Comparison of ENCODE assay signal across 8 cellular contexts in genomic region chr1:87061742-87062156, GRCh38.
DNase-seq lines count a peak whose midpoint lies in the region; ATAC-seq and TF ChIP-seq lines count a peak whose summit lies in the region.
"Had no signal": no experiment of that assay in that cellular context is flagged by ENCODE, and none has a peak within 500 bp of the region (broad histone marks: within the 10 kb centered on the region; RNA-seq: fewer than 3 reads in every experiment).

No MANE protein-coding gene starts in this region.

- H3K27me3 ChIP-seq in mesenchymal stem cell (ENCODE audit: control insufficient read depth in 1 of 2, insufficient read depth in 1 of 2, low read length in 2 of 2): no peaks in the 10 kb centered on the region
- H3K27me3 ChIP-seq in osteoblast (ENCODE audit: insufficient read depth, low read length): no peaks in the 10 kb centered on the region

- no peak overlapping the region for H3K27ac ChIP-seq in mesenchymal stem cell (ENCODE audit: low read length, poor library complexity, severe bottlenecking)
- H3K27ac ChIP-seq in osteoblast (ENCODE audit: low read depth, low read length): no peak overlapping the region

- H3K36me3 ChIP-seq in mesenchymal stem cell (ENCODE audit: control insufficient read depth in 1 of 2, insufficient read depth in 2 of 2, low read depth in 1 of 2, low read length in 2 of 2) (no peaks in the 10 kb centered on the region), osteoblast (ENCODE audit: insufficient read depth, low read length) (no peaks in the 10 kb centered on the region)

- H4K20me1 ChIP-seq in osteoblast (ENCODE audit: insufficient read depth, low read length): peaks cover 3% of the 10 kb centered on the region

- ATAC-seq in GM19023 (IDR thresholded peaks at IDR 0.05; ENCODE audit: unreplicated experiment): peak; percentile 47
- ATAC-seq in HG02678 (IDR thresholded peaks at IDR 0.05; ENCODE audit: unreplicated experiment): peak; percentile 54

- H2AK5ac ChIP-seq in mesenchymal stem cell (ENCODE audit: low read length, severe bottlenecking): no peak overlapping the region

- H3K4me2 ChIP-seq in mesenchymal stem cell (ENCODE audit: low read length, poor library complexity, severe bottlenecking) (no peak overlapping the region), osteoblast (ENCODE audit: insufficient read depth, low read length) (no peak overlapping the region)

- no peak overlapping the region for H2BK12ac ChIP-seq in mesenchymal stem cell (ENCODE audit: low read length in 2 of 2)

- DNase-seq in NCI-H526 treated with DMSO at 0.1 percent for 48 hours (lab: John Stamatoyannopoulos, UW) (peak; percentile 9), mesenchymal stem cell (peak; percentile 24), OCI-M2 (lab: John Stamatoyannopoulos, UW; ENCODE audit: unreplicated experiment) (no peak), osteoblast (ENCODE audit: insufficient read length, low spot score, missing footprints) (no peak)
- DNase-seq in activated CD8-positive, alpha-beta memory T cell treated with anti-CD3 and anti-CD28 coated beads, Interleukin-2, amount 50 U/mL, for 4 hours: no peak
- DNase-seq: kidney glomerular epithelial cell had no signal

- TF ChIP-seq CTCF in osteoblast (IDR thresholded peaks at IDR 0.05; ENCODE audit: extremely low read depth, low read depth, low read length): no peak

- no peak overlapping the region for H2BK120ac ChIP-seq in mesenchymal stem cell (ENCODE audit: low read depth, low read length)

- H3K14ac ChIP-seq in mesenchymal stem cell (ENCODE audit: low read length in 2 of 2): no peak overlapping the region

- H3K79me2 ChIP-seq in osteoblast (ENCODE audit: insufficient read depth, low read length): peaks cover 4% of the 10 kb centered on the region

- H3K4ac ChIP-seq in mesenchymal stem cell (ENCODE audit: low read depth in 1 of 2, low read length in 2 of 2): no peak overlapping the region

- no peak overlapping the region for H2BK5ac ChIP-seq in mesenchymal stem cell (ENCODE audit: low read depth, low read length, poor library complexity, severe bottlenecking)

- no peak overlapping the region for H4K8ac ChIP-seq in mesenchymal stem cell (ENCODE audit: low read length)

- H3K23ac ChIP-seq in mesenchymal stem cell (ENCODE audit: low read length in 2 of 2): no peak overlapping the region

- peaks cover 6% of the 10 kb centered on the region for H3K9me3 ChIP-seq in mesenchymal stem cell (ENCODE audit: control insufficient read depth, low read length)
- H3K9me3 ChIP-seq in osteoblast (ENCODE audit: low read depth, low read length): no peaks in the 10 kb centered on the region

- H3K4me3 ChIP-seq in mesenchymal stem cell (ENCODE audit: insufficient read depth in 1 of 2, low read depth in 1 of 2, low read length in 2 of 2) (no peak overlapping the region), osteoblast (ENCODE audit: insufficient read depth, low read length) (no peak overlapping the region)

- no peak overlapping the region for H2BK15ac ChIP-seq in mesenchymal stem cell (ENCODE audit: low read depth, poor library complexity, severe bottlenecking)

- H3K4me1 ChIP-seq in mesenchymal stem cell (ENCODE audit: control insufficient read depth, insufficient read depth, low read depth, low read length): no peaks in the 10 kb centered on the region
- H3K4me1 ChIP-seq in osteoblast (ENCODE audit: insufficient read depth, low read length): peaks cover 5% of the 10 kb centered on the region

- H3K18ac ChIP-seq in mesenchymal stem cell (ENCODE audit: low read depth in 1 of 2, low read length in 2 of 2): no peak overlapping the region

- H2AFZ ChIP-seq in mesenchymal stem cell (ENCODE audit: low read depth, low read length) (no peak overlapping the region), osteoblast (ENCODE audit: low read length) (no peak overlapping the region)

- H4K91ac ChIP-seq in mesenchymal stem cell (ENCODE audit: low read length): no peak overlapping the region

- peak overlapping the region; percentile 1 for H3K9ac ChIP-seq in mesenchymal stem cell (ENCODE audit: low read length)

- peaks cover 7% of the 10 kb centered on the region for H3K79me1 ChIP-seq in mesenchymal stem cell (replicated peaks; ENCODE audit: low read length, poor library complexity, severe bottlenecking)

Comparison
In these comparisons a context has a peak if more than half of its experiments do, and no peak if none do; other contexts are left out.
1. DNase-seq: peak in NCI-H526 treated with DMSO at 0.1 percent for 48 hours (single experiment) and mesenchymal stem cell (single experiment); none in activated CD8-positive, alpha-beta memory T cell treated with anti-CD3 and anti-CD28 coated beads, Interleukin-2, amount 50 U/mL, for 4 hours (single experiment), OCI-M2 (single experiment) and osteoblast (single experiment).